ENCODE assay signal across 33 cellular contexts in the genomic region with DNA sequence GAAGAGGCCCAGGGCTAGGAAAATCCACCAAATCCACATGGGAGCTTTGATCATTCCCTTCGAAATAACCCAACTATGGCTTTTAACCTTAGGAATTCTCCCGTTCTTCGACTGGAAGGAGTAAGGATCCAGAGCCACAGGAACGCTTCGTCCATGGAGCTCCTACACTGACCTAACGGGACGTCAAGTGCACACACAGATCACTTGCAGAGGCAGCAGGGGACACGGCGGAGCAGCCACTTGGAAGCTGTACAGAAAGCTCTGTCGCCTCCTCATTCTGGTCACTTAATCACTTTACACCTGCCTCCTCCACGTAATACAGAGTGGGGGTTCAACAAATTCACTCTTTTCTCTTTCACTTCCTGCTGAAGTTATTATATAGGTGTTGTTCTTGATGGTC.
"Had no signal": no experiment of that assay in that cellular context is flagged by ENCODE, and none has a peak within 500 bp of the region (broad histone marks: within the 10 kb centered on the region; RNA-seq: fewer than 3 reads in every experiment).

No MANE protein-coding gene starts in this region.

- H3K27me3 Mint-ChIP-seq: activated CD4-positive, alpha-beta memory T cell treated with anti-CD3 and anti-CD28 coated beads, Interleukin-2, amount 10 ng/mL, durations not matched to agents 7 days and 5 days; activated CD8-positive, alpha-beta memory T cell treated with anti-CD3 and anti-CD28 coated beads, Interleukin-2, amount 10 ng/mL, durations not matched to agents 7 days and 5 days had no signal

- H3K27ac ChIP-seq: adrenal gland, body of pancreas, breast epithelium, KMS-11, Peyer's patch, WERI-Rb-1 had no signal

- H3K27me3 ChIP-seq: adrenal gland, body of pancreas, breast epithelium, Peyer's patch had no signal

- H3K9me3 ChIP-seq: adrenal gland, body of pancreas, breast epithelium, Peyer's patch had no signal

- H3K4me3 Mint-ChIP-seq: activated CD4-positive, alpha-beta memory T cell treated with anti-CD3 and anti-CD28 coated beads, Interleukin-2, amount 10 ng/mL, durations not matched to agents 7 days and 5 days; activated CD8-positive, alpha-beta memory T cell treated with anti-CD3 and anti-CD28 coated beads, Interleukin-2, amount 10 ng/mL, durations not matched to agents 7 days and 5 days had no signal

- DNase-seq: activated CD4-positive, alpha-beta memory T cell treated with anti-CD3 and anti-CD28 coated beads, Interleukin-2, amount 10 ng/mL, durations not matched to agents 7 days and 5 days; activated CD4-positive, alpha-beta T cell treated with anti-CD3 and anti-CD28 coated beads for 1 hour; activated CD4-positive, alpha-beta T cell treated with anti-CD3 and anti-CD28 coated beads for 48 hours; activated CD4-positive, CD25-positive, alpha-beta regulatory T cell; activated CD8-positive, alpha-beta memory T cell treated with anti-CD3 and anti-CD28 coated beads for 24 hours; activated CD8-positive, alpha-beta memory T cell treated with anti-CD3 and anti-CD28 coated beads, Interleukin-2, amount 10 ng/mL, durations not matched to agents 7 days and 5 days; activated CD8-positive, alpha-beta memory T cell treated with anti-CD3 and anti-CD28 coated beads, Interleukin-2, amount 50 U/mL, for 48 hours; activated effector memory CD4-positive, alpha-beta T cell treated with Interleukin-2 at 50 U/mL for 16 hours; activated naive CD4-positive, alpha-beta T cell; activated naive CD4-positive, alpha-beta T cell treated with anti-CD3 and anti-CD28 coated beads, Interleukin-2, amount 50 U/mL, for 16 hours; activated T-cell treated with anti-CD3 and anti-CD28 coated beads, Interleukin-2, amount 50 U/mL, for 48 hours; adrenal gland; body of pancreas; caudate nucleus; MM.1S; MV-4-11; NCI-H1092; NCI-H1436 treated with DMSO at 0.1 percent for 48 hours; NCI-H1694 treated with DMSO at 0.1 percent for 48 hours; NCI-H2029; NCI-H345; NCI-H526; NCI-H748 treated with DMSO at 0.1 percent for 48 hours; NK-92 treated with Interleukin-12 subunit alpha and Interleukin-12 subunit beta, amount 100 ng/mL, for 24 hours; PC-3; Peyer's patch; RPMI8226; SW 1271; T-helper 1 cell; T1000; WERI-Rb-1 had no signal

- H3K36me3 ChIP-seq: adrenal gland, breast epithelium, Peyer's patch, WERI-Rb-1 had no signal

- H3K9ac ChIP-seq: KMS-11 had no signal

- H3K4me2 ChIP-seq: KMS-11 had no signal

- H3K4me3 ChIP-seq: adrenal gland, body of pancreas, breast epithelium, Peyer's patch had no signal

- H3K27ac Mint-ChIP-seq: activated CD4-positive, alpha-beta memory T cell treated with anti-CD3 and anti-CD28 coated beads, Interleukin-2, amount 10 ng/mL, durations not matched to agents 7 days and 5 days; activated CD8-positive, alpha-beta memory T cell treated with anti-CD3 and anti-CD28 coated beads, Interleukin-2, amount 10 ng/mL, durations not matched to agents 7 days and 5 days had no signal

- H3K4me1 ChIP-seq: adrenal gland, breast epithelium, Peyer's patch had no signal

- ATAC-seq: activated CD8-positive, alpha-beta memory T cell treated with anti-CD3 and anti-CD28 coated beads, Interleukin-2, amount 10 ng/mL, durations not matched to agents 7 days and 5 days; body of pancreas; PC-3 had no signal
